ENCODE assay signal across 8 cellular contexts in the genomic region with DNA sequence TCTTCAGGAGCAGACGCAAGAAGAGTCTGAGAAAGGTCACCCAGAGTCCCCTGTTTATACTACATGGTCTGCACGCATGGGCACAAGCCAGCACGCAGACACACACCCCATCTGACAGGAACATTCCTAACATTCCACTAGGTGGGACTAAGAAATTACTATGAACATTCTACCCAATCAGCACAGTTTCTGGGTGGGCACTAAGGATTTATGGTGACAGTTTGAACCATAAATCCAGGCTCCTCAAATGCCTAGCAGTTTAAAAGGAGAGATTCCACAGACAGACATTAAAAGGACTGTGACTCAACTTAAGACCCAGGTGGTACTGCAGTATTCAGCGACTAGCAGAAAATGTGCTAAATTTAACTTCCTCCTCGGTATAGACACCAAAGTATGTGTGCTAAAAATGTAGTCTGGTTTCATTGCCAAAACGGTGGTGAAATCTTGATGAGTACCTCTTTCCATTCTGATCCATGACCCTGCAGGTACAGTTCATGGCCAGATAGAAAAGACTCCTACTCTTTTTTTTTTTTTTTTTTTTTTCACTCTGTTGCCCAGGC. TPM values are rescaled to one million over a fixed set of nuclear protein-coding genes. Genes with fewer than 3 reads are reported as not detected.
A peak's percentile ranks its signal among the peaks of the same experiment; 100 is the strongest.
DNase-seq lines count a peak whose midpoint lies in the region; ATAC-seq and TF ChIP-seq lines count a peak whose summit lies in the region.

No MANE protein-coding gene starts in this region.

- H3K27ac ChIP-seq in heart right ventricle (no peak overlapping the region), adrenal gland (peak overlapping the region in 3 of 5 donors; percentile 18 to 75 (median 54)), aorta (ENCODE audit: low read depth in 1 of 2, low read length in 2 of 2) (peak overlapping the region in 1 of 2 donors; percentile 86)

- peaks cover 0 to 12% (median 7%) of the 10 kb centered on the region in 9 donors for H3K4me1 ChIP-seq in heart right ventricle
- H3K4me1 ChIP-seq in adrenal gland (replicated peaks in 1 of 2) = peaks cover 7 to 13% of the 10 kb centered on the region in 2 donors
- H3K4me1 ChIP-seq in aorta (ENCODE audit: control insufficient read depth in 1 of 2, insufficient read depth in 2 of 2, low read length in 2 of 2) = peaks cover 0 to 5% of the 10 kb centered on the region in 2 donors

- H3K4me3 ChIP-seq in heart right ventricle = no peak overlapping the region
- H3K4me3 ChIP-seq in adrenal gland = no peak overlapping the region
- H3K4me3 ChIP-seq in aorta (ENCODE audit: low read length in 2 of 2) = no peak overlapping the region

- no peak for TF ChIP-seq POLR2A in adrenal gland (IDR thresholded peaks at IDR 0.05)

- no peak for TF ChIP-seq CTCF in heart right ventricle (IDR thresholded peaks at IDR 0.05)
- no peak for TF ChIP-seq CTCF in adrenal gland (IDR thresholded peaks at IDR 0.05)

- peak in 6 of 8 donors; percentile 22 to 61 (median 46) for ATAC-seq in heart right ventricle
- ATAC-seq in Right ventricle myocardium inferior = no peak
- peak; percentile 59 for ATAC-seq in aorta (ENCODE audit: low FRiP score)

- intact Hi-C loops in heart right ventricle (cut with DNase I) = no loop called here
- intact Hi-C loops in Right ventricle myocardium inferior (cut with DNase I) = no loop called here
- intact Hi-C loops in adrenal gland (cut with DNase I) = no loop called here
- intact Hi-C loops in aorta (cut with DNase I) = no loop called here

- WGBS in heart right ventricle, 2 donors = 17 to 19% methylated on average over 6 of the region's 6 CpGs
- WGBS in adrenal gland, 4 donors = 22 to 34% (median 27%) methylated on average over 6 of the region's 6 CpGs
- WGBS in aorta, 2 donors = 6% methylated on average over 6 of the region's 6 CpGs

- peaks cover 0 to 37% (median 25%) of the 10 kb centered on the region in 9 donors for H3K36me3 ChIP-seq in heart right ventricle
- H3K36me3 ChIP-seq in adrenal gland (replicated peaks in 1 of 2) = peaks cover 0 to 27% of the 10 kb centered on the region in 2 donors
- H3K36me3 ChIP-seq in aorta (ENCODE audit: control insufficient read depth in 1 of 2, insufficient read depth in 2 of 2, low read length in 1 of 2) = peaks cover 0 to 10% of the 10 kb centered on the region in 2 donors

- H3K27me3 ChIP-seq in heart right ventricle (no peaks in the 10 kb centered on the region), adrenal gland (no peaks in the 10 kb centered on the region), aorta (ENCODE audit: control insufficient read depth in 1 of 2, insufficient read depth in 2 of 2, low read length in 1 of 2) (no peaks in the 10 kb centered on the region)

- no peak for DNase-seq in heart right ventricle
- DNase-seq in Right ventricle myocardium inferior (ENCODE audit: missing footprints) = no peak
- DNase-seq in adrenal gland = peak in 6 of 7 donors; percentile 42 to 81 (median 69)
- DNase-seq in kidney glomerular epithelial cell (lab: John Stamatoyannopoulos, UW) = peak; percentile 99
- peak in 1 of 2 donors; percentile 63 for DNase-seq in aorta
- no peak for DNase-seq in central memory CD4-positive, alpha-beta T cell
- no peak for DNase-seq in DMS114 treated with DMSO at 0.1 percent for 48 hours (lab: John Stamatoyannopoulos, UW; ENCODE audit: unreplicated experiment)
- no peak for DNase-seq in SKM-1 (lab: John Stamatoyannopoulos, UW; ENCODE audit: unreplicated experiment)

- H3K9me3 ChIP-seq in heart right ventricle (peaks cover 0 to 9% (median 0%) of the 10 kb centered on the region in 11 donors), adrenal gland (replicated peaks in 1 of 3) (no peaks in the 10 kb centered on the region), aorta (ENCODE audit: control insufficient read depth, low read length) (no peaks in the 10 kb centered on the region)

RNA-seq across cellular contexts. Expression of a gene that starts 16.2 kb away (rescaled TPM):
- total RNA-seq in heart right ventricle (10 to 100 TPM; 14.9 to 35.7 (median 22.7) TPM), Right ventricle myocardium inferior (22.0 TPM), adrenal gland (10 to 100 TPM; 21.4 to 93.4 (median 48.8) TPM), aorta (10 to 100 TPM; 44.8 to 47.4 TPM)
- polyA plus RNA-seq in heart right ventricle (10 to 100 TPM; 13.7 to 15.1 TPM), adrenal gland (10 to 100 TPM; 23.3 to 44.5 (median 41.8) TPM), aorta (10 to 100 TPM; 20.3 to 41.6 TPM)

RNA-seq across cellular contexts. Expression of a gene that starts 25.3 kb away (rescaled TPM):
- 100 to 1,000 TPM; 115 to 182 (median 136) TPM for total RNA-seq in heart right ventricle
- polyA plus RNA-seq in heart right ventricle = 100 to 1,000 TPM in 1 of 2 donors, 10 to 100 TPM in 1; 82.4 to 420 TPM
- total RNA-seq in Right ventricle myocardium inferior = 143 TPM
- total RNA-seq in adrenal gland = 100 to 1,000 TPM; 203 to 382 (median 291) TPM
- polyA plus RNA-seq in adrenal gland = 100 to 1,000 TPM in 2 of 3 donors, 10 to 100 TPM in 1; 91.8 to 537 (median 190) TPM
- 100 to 1,000 TPM; 143 to 149 TPM for total RNA-seq in aorta
- polyA plus RNA-seq in aorta = 100 to 1,000 TPM; 240 to 309 TPM

RNA-seq across cellular contexts. Expression of a gene that starts 29.8 kb away (rescaled TPM):
- not detected for total RNA-seq in heart right ventricle
- polyA plus RNA-seq in heart right ventricle = not detected
- total RNA-seq in Right ventricle myocardium inferior = not detected
- total RNA-seq in adrenal gland = not detected
- polyA plus RNA-seq in adrenal gland = not detected
- total RNA-seq in aorta = not detected
- not detected for polyA plus RNA-seq in aorta

Comparison
In these comparisons a context has a peak if more than half of its experiments do, and no peak if none do; other contexts are left out.
1. DNase-seq: peak in adrenal gland (6 of 7) and kidney glomerular epithelial cell (single experiment); none in heart right ventricle (0 of 2), Right ventricle myocardium inferior (single experiment), central memory CD4-positive, alpha-beta T cell (single experiment), DMS114 treated with DMSO at 0.1 percent for 48 hours (single experiment) and SKM-1 (single experiment).
2. H3K27ac ChIP-seq: peak in adrenal gland (3 of 5); none in heart right ventricle (0 of 10).